In genomic region chr9:71683598-71684235, GRCh38 we compare ENCODE assay signal across 8 cellular contexts.
DNase-seq lines count a peak whose midpoint lies in the region; ATAC-seq and TF ChIP-seq lines count a peak whose summit lies in the region.

No MANE protein-coding gene starts in this region.

- H3K4me3 ChIP-seq in dorsolateral prefrontal cortex = no peak overlapping the region

- no peaks in the 10 kb centered on the region for H3K27me3 Mint-ChIP-seq in natural killer cell treated with Interleukin-12 subunit alpha and Interleukin-12 subunit beta and Interleukin-15 and Interleukin-18, amount 100 ng/mL, for 72 hours

- DNase-seq in COLO829 (ENCODE audit: low spot score) (peak; percentile 64), NCI-H69 (lab: John Stamatoyannopoulos, UW) (peak; percentile 64), dorsolateral prefrontal cortex (peak in 7 of 10 donors; percentile 26 to 54 (median 47)), mucosa of gallbladder (ENCODE audit: low spot score) (no peak)
- DNase-seq in natural killer cell treated with Interleukin-12 subunit alpha and Interleukin-12 subunit beta and Interleukin-15 and Interleukin-18, amount 100 ng/mL, for 72 hours (ENCODE audit: low spot score) = no peak
- DNase-seq in stimulated activated CD8-positive, alpha-beta memory T cell treated with anti-CD3 and anti-CD28 coated beads, Interleukin-4, amount 100 ng/mL, for 48 hours = no peak

- peak in 43 of 56 donors; percentile 13 to 56 (median 35) for TF ChIP-seq CTCF in dorsolateral prefrontal cortex (IDR thresholded peaks at IDR 0.05 in 54 of 56, conservative IDR thresholded peaks at IDR 0.05 in 2 of 56; ENCODE audit: low read depth in 1 of 56, partially characterized antibody in 56 of 56)

- no peaks in the 10 kb centered on the region for H3K27me3 ChIP-seq in dorsolateral prefrontal cortex

- intact Hi-C loops in dorsolateral prefrontal cortex (cut with DNase I) = no loop called here

- H3K36me3 Mint-ChIP-seq in natural killer cell treated with Interleukin-12 subunit alpha and Interleukin-12 subunit beta and Interleukin-15 and Interleukin-18, amount 100 ng/mL, for 72 hours = no peaks in the 10 kb centered on the region

- peaks cover 25 to 43% of the 10 kb centered on the region in 2 donors for H3K4me1 Mint-ChIP-seq in natural killer cell treated with Interleukin-12 subunit alpha and Interleukin-12 subunit beta and Interleukin-15 and Interleukin-18, amount 100 ng/mL, for 72 hours (ENCODE audit: low read depth in 2 of 2)

- peak overlapping the region; percentile 57 to 63 for H3K27ac Mint-ChIP-seq in natural killer cell treated with Interleukin-12 subunit alpha and Interleukin-12 subunit beta and Interleukin-15 and Interleukin-18, amount 100 ng/mL, for 72 hours

- no peaks in the 10 kb centered on the region for H3K9me3 Mint-ChIP-seq in natural killer cell treated with Interleukin-12 subunit alpha and Interleukin-12 subunit beta and Interleukin-15 and Interleukin-18, amount 100 ng/mL, for 72 hours

- no peak for ATAC-seq in natural killer cell treated with Interleukin-12 subunit alpha and Interleukin-12 subunit beta and Interleukin-15 and Interleukin-18, amount 100 ng/mL, for 72 hours
- no peak for ATAC-seq in GM21367 (IDR thresholded peaks at IDR 0.05; ENCODE audit: unreplicated experiment)
- no peak for ATAC-seq in GM18520 (IDR thresholded peaks at IDR 0.05; ENCODE audit: unreplicated experiment)

- peak overlapping the region; percentile 34 for H3K4me3 Mint-ChIP-seq in natural killer cell treated with Interleukin-12 subunit alpha and Interleukin-12 subunit beta and Interleukin-15 and Interleukin-18, amount 100 ng/mL, for 72 hours

- peak overlapping the region in 1 of 59 donors; percentile 10 for H3K27ac ChIP-seq in dorsolateral prefrontal cortex

Comparison
In these comparisons a context has a peak if more than half of its experiments do, and no peak if none do; other contexts are left out.
1. DNase-seq: peak in COLO829 (single experiment), NCI-H69 (single experiment) and dorsolateral prefrontal cortex (7 of 10); none in natural killer cell treated with Interleukin-12 subunit alpha and Interleukin-12 subunit beta and Interleukin-15 and Interleukin-18, amount 100 ng/mL, for 72 hours (single experiment), stimulated activated CD8-positive, alpha-beta memory T cell treated with anti-CD3 and anti-CD28 coated beads, Interleukin-4, amount 100 ng/mL, for 48 hours (single experiment) and mucosa of gallbladder (single experiment).